ENCODE assay signal across 26 cellular contexts in the genomic region with DNA sequence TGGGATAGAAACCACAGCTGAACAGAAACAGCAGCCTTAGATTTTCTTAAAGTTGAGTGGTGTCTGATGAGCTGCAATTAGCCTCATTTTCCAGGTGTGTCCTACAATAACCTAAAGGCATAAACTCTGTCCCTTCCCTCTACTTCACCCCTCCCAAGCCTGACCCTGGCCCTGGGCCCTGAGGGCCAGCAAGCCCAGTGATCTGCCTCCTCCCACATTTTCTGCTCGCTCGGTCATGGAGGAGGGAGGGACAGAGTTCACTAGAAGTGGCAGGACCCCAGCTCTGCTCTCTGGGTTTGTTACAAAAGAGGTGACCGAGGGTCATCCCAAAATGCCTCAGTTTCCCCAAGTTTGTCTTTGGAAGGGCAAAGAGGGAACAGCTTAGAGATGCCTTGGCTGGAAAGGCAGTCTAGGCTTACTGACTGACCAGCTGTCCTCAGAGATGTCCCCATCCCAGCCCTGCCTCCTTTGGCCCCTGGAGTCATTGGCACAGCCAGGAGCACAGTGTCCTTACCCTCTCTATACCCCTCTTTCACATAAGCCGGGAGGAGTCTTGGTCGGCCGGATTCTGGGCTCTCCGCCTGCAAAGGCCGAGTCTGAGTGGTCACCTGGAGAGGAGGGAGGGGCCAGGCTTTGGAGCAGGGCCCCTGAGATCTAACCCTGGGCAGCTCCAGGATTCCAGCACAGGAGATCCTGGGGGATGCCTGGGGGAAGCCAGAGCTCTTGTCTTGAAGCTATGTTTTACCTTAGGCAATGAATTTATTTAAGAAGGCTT.
"Had no signal": no experiment of that assay in that cellular context is flagged by ENCODE, and none has a peak within 500 bp of the region (broad histone marks: within the 10 kb centered on the region; RNA-seq: fewer than 3 reads in every experiment).

No MANE protein-coding gene starts in this region.

- H3K79me2 ChIP-seq: parathyroid adenoma had no signal

- H3K36me3 Mint-ChIP-seq: naive thymus-derived CD4-positive, alpha-beta T cell; neural progenitor cell; stimulated activated memory B cell treated with anti-CD40 and anti-IgM and Interleukin-4, amounts not matched to agents 10 μg/mL and 1 μg/mL and 100 μg/mL, for 72 hours had no signal

- H3K27ac ChIP-seq: esophagus muscularis mucosa, foreskin keratinocyte, heart right ventricle, left lung, neural progenitor cell, parathyroid adenoma, psoas muscle, skin epidermis, spleen, testis, tibial artery, upper lobe of left lung had no signal

- H3K4me3 Mint-ChIP-seq: dendritic cell treated with granulocyte-macrophage colony-stimulating factor and Interleukin-4, amounts not matched to agents 40 ng/mL and 50 ng/mL, for 4 days; naive thymus-derived CD4-positive, alpha-beta T cell; nephron; neural progenitor cell; stimulated activated memory B cell treated with anti-CD40 and anti-IgM and Interleukin-4, amounts not matched to agents 10 μg/mL and 1 μg/mL and 100 μg/mL, for 72 hours had no signal

- H3K4me3 ChIP-seq: esophagus muscularis mucosa, heart right ventricle, left lung, neural progenitor cell, psoas muscle, skin epidermis, spleen, testis, tibial artery, upper lobe of left lung had no signal

- H3K4me2 ChIP-seq: neural progenitor cell had no signal

- H3K9me3 ChIP-seq: psoas muscle, testis, upper lobe of left lung had no signal

- H3K4me1 ChIP-seq: esophagus muscularis mucosa, foreskin keratinocyte, heart right ventricle, left lung, parathyroid adenoma, psoas muscle, spleen, testis, tibial artery, upper lobe of left lung had no signal

- H3K4me1 Mint-ChIP-seq: stimulated activated memory B cell treated with anti-CD40 and anti-IgM and Interleukin-4, amounts not matched to agents 10 μg/mL and 1 μg/mL and 100 μg/mL, for 72 hours had no signal

- H3K36me3 ChIP-seq: esophagus muscularis mucosa, heart right ventricle, left lung, neural progenitor cell, spleen, tibial artery, upper lobe of left lung had no signal

- H3K27me3 ChIP-seq: neural progenitor cell, testis, upper lobe of left lung had no signal

- H3K9ac ChIP-seq: neural progenitor cell, parathyroid adenoma had no signal

- DNase-seq: effector CD8-positive, alpha-beta T cell; foreskin keratinocyte; glutamatergic neuron; heart right ventricle; hippocampal formation; kidney glomerular epithelial cell; left lung; mesenchymal stem cell; midbrain; naive thymus-derived CD4-positive, alpha-beta T cell; psoas muscle; right cardiac atrium; spleen; stimulated activated CD4-positive, alpha-beta T cell treated with anti-CD3 and anti-CD28 coated beads, Interleukin-4, amount 100 ng/mL, for 4 hours; stimulated activated naive CD8-positive, alpha-beta T cell treated with anti-CD3 and anti-CD28 coated beads, Interleukin-15, Interleukin-2, amounts not matched to agents 100 U/mL and 50 U/mL, for 24 hours; substantia nigra; testis; tibial artery; upper lobe of left lung had no signal

- ATAC-seq: foreskin keratinocyte; heart right ventricle; left lung; naive thymus-derived CD4-positive, alpha-beta T cell; psoas muscle; right cardiac atrium; stimulated activated memory B cell treated with anti-CD40 and anti-IgM and Interleukin-4, amounts not matched to agents 10 μg/mL and 1 μg/mL and 100 μg/mL, for 72 hours; stimulated activated naive CD8-positive, alpha-beta T cell treated with anti-CD3 and anti-CD28 coated beads, Interleukin-15, Interleukin-2, amounts not matched to agents 100 U/mL and 50 U/mL, for 24 hours had no signal

- H3K27ac Mint-ChIP-seq: dendritic cell treated with granulocyte-macrophage colony-stimulating factor and Interleukin-4, amounts not matched to agents 40 ng/mL and 50 ng/mL, for 4 days; naive thymus-derived CD4-positive, alpha-beta T cell; nephron; neural progenitor cell; stimulated activated memory B cell treated with anti-CD40 and anti-IgM and Interleukin-4, amounts not matched to agents 10 μg/mL and 1 μg/mL and 100 μg/mL, for 72 hours had no signal

- H2AFZ ChIP-seq: neural progenitor cell, parathyroid adenoma had no signal

- H3K9me3 Mint-ChIP-seq: dendritic cell treated with granulocyte-macrophage colony-stimulating factor and Interleukin-4, amounts not matched to agents 40 ng/mL and 50 ng/mL, for 4 days; neural progenitor cell; stimulated activated memory B cell treated with anti-CD40 and anti-IgM and Interleukin-4, amounts not matched to agents 10 μg/mL and 1 μg/mL and 100 μg/mL, for 72 hours had no signal
